ENCODE assay signal across 8 cellular contexts in the genomic region with DNA sequence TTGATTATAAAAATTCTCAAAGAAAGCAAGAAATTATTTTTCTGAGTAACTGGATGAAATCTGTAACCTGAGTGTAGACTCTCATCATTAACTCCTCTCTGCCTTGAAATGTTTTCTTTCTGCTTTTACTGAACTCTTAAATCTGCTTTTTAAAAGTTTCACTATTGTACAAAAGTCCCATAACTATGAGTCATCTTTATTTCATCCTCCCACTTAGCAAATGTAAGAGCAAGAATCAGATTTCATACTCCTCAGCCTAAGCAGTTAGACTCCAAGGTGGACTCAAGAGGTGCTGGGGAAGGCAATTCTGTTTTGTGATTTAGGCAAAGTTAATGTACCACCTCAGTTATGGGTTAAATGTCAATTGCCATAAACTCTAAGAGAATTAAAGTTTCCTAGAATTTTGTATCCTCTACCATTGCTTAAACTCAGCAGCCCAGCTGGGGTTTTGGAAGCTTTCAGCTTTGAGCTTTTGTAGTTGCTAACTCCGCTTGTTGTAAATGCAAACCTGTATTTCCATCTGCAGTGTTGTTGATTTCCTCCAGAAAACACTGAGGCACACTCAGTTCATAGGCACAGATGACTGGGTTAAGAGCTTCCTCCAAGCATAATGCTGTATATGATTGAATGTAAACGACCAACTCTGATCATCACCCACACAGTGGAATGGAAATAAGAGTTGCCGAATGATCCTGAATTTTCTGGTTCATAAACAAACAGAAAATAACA.
DNase-seq lines count a peak whose midpoint lies in the region; ATAC-seq and TF ChIP-seq lines count a peak whose summit lies in the region.

No MANE protein-coding gene starts in this region.

- no peak overlapping the region for H3K4me3 ChIP-seq in CD4-positive, alpha-beta memory T cell (ENCODE audit: low read length in 2 of 2)
- no peak overlapping the region for H3K4me3 ChIP-seq in fibroblast of the aortic adventitia (ENCODE audit: low read depth, low read length)

- intact Hi-C loops in CD4-positive, alpha-beta memory T cell (cut with micrococcal nuclease), result loop anchor here (2.0 kb wide), 1 partner anchor 15 kb away; no protein-coding TSS in a partner anchor

- peak overlapping the region in 4 of 7 donors; percentile 3 to 77 (median 27) for H3K27ac Mint-ChIP-seq in CD4-positive, alpha-beta memory T cell
- no peak overlapping the region for H3K27ac Mint-ChIP-seq in WTC11

- H3K9me3 ChIP-seq in CD4-positive, alpha-beta memory T cell (ENCODE audit: control insufficient read depth in 1 of 2, low read length in 2 of 2), result no peaks in the 10 kb centered on the region

- CTCF ChIA-PET in CD4-positive, alpha-beta memory T cell (lab: Charles Lee; ENCODE audit: partially characterized antibody), result no interaction called here
- CTCF ChIA-PET in WTC11 (lab: Charles Lee), result interaction anchor here (0.6 kb wide), 1 partner anchor 13 kb away, joined by 4 read pairs; no protein-coding TSS in a partner anchor

- H3K27me3 Mint-ChIP-seq in CD4-positive, alpha-beta memory T cell, result no peaks in the 10 kb centered on the region
- H3K27me3 Mint-ChIP-seq in WTC11 (ENCODE audit: low read depth), result no peaks in the 10 kb centered on the region

- no peaks in the 10 kb centered on the region for H3K9me3 Mint-ChIP-seq in CD4-positive, alpha-beta memory T cell
- no peaks in the 10 kb centered on the region for H3K9me3 Mint-ChIP-seq in WTC11

- H3K36me3 ChIP-seq in CD4-positive, alpha-beta memory T cell (ENCODE audit: insufficient read depth, low read length), result no peaks in the 10 kb centered on the region

- H3K27me3 ChIP-seq in CD4-positive, alpha-beta memory T cell (ENCODE audit: insufficient read depth, low read length), result no peaks in the 10 kb centered on the region

- peak; percentile 53 for ATAC-seq in GM19468 (IDR thresholded peaks at IDR 0.05; ENCODE audit: extremely low read depth, unreplicated experiment)
- ATAC-seq in HG03520 (IDR thresholded peaks at IDR 0.05; ENCODE audit: unreplicated experiment), result peak; percentile 72
- ATAC-seq in WTC11, result no peak

- H3K4me1 ChIP-seq in CD4-positive, alpha-beta memory T cell (ENCODE audit: insufficient read depth, low read length), result peaks cover 27% of the 10 kb centered on the region

- no peak overlapping the region for H3K27ac ChIP-seq in CD4-positive, alpha-beta memory T cell (ENCODE audit: low read depth, low read length)

- TF ChIP-seq CTCF in fibroblast of the aortic adventitia (IDR thresholded peaks at IDR 0.05; ENCODE audit: insufficient read depth, low read length) (no peak), WTC11 (IDR thresholded peaks at IDR 0.05) (no peak)

- H3K36me3 Mint-ChIP-seq in CD4-positive, alpha-beta memory T cell, result peaks cover 16 to 24% of the 10 kb centered on the region in 2 donors
- H3K36me3 Mint-ChIP-seq in WTC11, result no peaks in the 10 kb centered on the region

- peaks cover 41 to 85% (median 61%) of the 10 kb centered on the region in 4 donors for H3K4me1 Mint-ChIP-seq in CD4-positive, alpha-beta memory T cell
- H3K4me1 Mint-ChIP-seq in WTC11, result peaks cover 4% of the 10 kb centered on the region; the same call in 1 of the 2 replicates

- no peak overlapping the region for H3K4me3 Mint-ChIP-seq in CD4-positive, alpha-beta memory T cell
- no peak overlapping the region for H3K4me3 Mint-ChIP-seq in WTC11

- POLR2A ChIA-PET in CD4-positive, alpha-beta memory T cell (lab: Charles Lee; ENCODE audit: partially characterized antibody), result interaction anchor here (0.5 kb wide), 1 partner anchor 52 kb away, joined by 3 read pairs; no protein-coding TSS in a partner anchor
- POLR2A ChIA-PET in WTC11 (lab: Charles Lee), result no interaction called here

- no peak for DNase-seq in CD4-positive, alpha-beta memory T cell
- DNase-seq in fibroblast of the aortic adventitia (ENCODE audit: low read depth) (peak; percentile 49), NOMO-1 treated with dmso at 0.1 percent for 144 hours (lab: John Stamatoyannopoulos, UW; ENCODE audit: unreplicated experiment) (no peak), WTC11 (ENCODE audit: low spot score) (no peak), hippocampal formation (lab: John Stamatoyannopoulos, UW) (no peak)
- no peak for DNase-seq in activated CD8-positive, alpha-beta memory T cell treated with anti-CD3 and anti-CD28 coated beads for 24 hours

TF ChIP-seq in WTC11, 78 proteins besides CTCF, POLR2A, EP300 and RAD21 (continues in another document):
- no peak for TF ChIP-seq KAT7 (CRISPR knock-in tag; IDR thresholded peaks at IDR 0.05; ENCODE audit: borderline replicate concordance)
- TF ChIP-seq NFYB (CRISPR knock-in tag; conservative IDR thresholded peaks at IDR 0.05; ENCODE audit: low read depth), result no peak
- no peak for TF ChIP-seq TCF7 (CRISPR knock-in tag; IDR thresholded peaks at IDR 0.05; ENCODE audit: low read depth)
- no peak for TF ChIP-seq ZNF263 (CRISPR knock-in tag; IDR thresholded peaks at IDR 0.05; ENCODE audit: low read depth)
- no peak for TF ChIP-seq ZNF396 (CRISPR knock-in tag; IDR thresholded peaks at IDR 0.05; ENCODE audit: borderline replicate concordance)
- no peak for TF ChIP-seq ZNF416 (CRISPR knock-in tag; IDR thresholded peaks at IDR 0.05)
- TF ChIP-seq, protein P1, sequence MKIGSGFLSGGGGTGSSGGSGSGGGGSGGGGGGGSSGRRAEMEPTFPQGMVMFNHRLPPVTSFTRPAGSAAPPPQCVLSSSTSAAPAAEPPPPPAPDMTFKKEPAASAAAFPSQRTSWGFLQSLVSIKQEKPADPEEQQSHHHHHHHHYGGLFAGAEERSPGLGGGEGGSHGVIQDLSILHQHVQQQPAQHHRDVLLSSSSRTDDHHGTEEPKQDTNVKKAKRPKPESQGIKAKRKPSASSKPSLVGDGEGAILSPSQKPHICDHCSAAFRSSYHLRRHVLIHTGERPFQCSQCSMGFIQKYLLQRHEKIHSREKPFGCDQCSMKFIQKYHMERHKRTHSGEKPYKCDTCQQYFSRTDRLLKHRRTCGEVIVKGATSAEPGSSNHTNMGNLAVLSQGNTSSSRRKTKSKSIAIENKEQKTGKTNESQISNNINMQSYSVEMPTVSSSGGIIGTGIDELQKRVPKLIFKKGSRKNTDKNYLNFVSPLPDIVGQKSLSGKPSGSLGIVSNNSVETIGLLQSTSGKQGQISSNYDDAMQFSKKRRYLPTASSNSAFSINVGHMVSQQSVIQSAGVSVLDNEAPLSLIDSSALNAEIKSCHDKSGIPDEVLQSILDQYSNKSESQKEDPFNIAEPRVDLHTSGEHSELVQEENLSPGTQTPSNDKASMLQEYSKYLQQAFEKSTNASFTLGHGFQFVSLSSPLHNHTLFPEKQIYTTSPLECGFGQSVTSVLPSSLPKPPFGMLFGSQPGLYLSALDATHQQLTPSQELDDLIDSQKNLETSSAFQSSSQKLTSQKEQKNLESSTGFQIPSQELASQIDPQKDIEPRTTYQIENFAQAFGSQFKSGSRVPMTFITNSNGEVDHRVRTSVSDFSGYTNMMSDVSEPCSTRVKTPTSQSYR (CRISPR knock-in tag; IDR thresholded peaks at IDR 0.05), result no peak
- TF ChIP-seq ZNF423 (CRISPR knock-in tag; IDR thresholded peaks at IDR 0.05), result no peak
- TF ChIP-seq NFATC4 (CRISPR knock-in tag; IDR thresholded peaks at IDR 0.05), result no peak
- TF ChIP-seq, protein P2, sequence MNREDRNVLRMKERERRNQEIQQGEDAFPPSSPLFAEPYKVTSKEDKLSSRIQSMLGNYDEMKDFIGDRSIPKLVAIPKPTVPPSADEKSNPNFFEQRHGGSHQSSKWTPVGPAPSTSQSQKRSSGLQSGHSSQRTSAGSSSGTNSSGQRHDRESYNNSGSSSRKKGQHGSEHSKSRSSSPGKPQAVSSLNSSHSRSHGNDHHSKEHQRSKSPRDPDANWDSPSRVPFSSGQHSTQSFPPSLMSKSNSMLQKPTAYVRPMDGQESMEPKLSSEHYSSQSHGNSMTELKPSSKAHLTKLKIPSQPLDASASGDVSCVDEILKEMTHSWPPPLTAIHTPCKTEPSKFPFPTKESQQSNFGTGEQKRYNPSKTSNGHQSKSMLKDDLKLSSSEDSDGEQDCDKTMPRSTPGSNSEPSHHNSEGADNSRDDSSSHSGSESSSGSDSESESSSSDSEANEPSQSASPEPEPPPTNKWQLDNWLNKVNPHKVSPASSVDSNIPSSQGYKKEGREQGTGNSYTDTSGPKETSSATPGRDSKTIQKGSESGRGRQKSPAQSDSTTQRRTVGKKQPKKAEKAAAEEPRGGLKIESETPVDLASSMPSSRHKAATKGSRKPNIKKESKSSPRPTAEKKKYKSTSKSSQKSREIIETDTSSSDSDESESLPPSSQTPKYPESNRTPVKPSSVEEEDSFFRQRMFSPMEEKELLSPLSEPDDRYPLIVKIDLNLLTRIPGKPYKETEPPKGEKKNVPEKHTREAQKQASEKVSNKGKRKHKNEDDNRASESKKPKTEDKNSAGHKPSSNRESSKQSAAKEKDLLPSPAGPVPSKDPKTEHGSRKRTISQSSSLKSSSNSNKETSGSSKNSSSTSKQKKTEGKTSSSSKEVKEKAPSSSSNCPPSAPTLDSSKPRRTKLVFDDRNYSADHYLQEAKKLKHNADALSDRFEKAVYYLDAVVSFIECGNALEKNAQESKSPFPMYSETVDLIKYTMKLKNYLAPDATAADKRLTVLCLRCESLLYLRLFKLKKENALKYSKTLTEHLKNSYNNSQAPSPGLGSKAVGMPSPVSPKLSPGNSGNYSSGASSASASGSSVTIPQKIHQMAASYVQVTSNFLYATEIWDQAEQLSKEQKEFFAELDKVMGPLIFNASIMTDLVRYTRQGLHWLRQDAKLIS (CRISPR knock-in tag; IDR thresholded peaks at IDR 0.05; ENCODE audit: borderline replicate concordance), result no peak
- TF ChIP-seq, protein P3, sequence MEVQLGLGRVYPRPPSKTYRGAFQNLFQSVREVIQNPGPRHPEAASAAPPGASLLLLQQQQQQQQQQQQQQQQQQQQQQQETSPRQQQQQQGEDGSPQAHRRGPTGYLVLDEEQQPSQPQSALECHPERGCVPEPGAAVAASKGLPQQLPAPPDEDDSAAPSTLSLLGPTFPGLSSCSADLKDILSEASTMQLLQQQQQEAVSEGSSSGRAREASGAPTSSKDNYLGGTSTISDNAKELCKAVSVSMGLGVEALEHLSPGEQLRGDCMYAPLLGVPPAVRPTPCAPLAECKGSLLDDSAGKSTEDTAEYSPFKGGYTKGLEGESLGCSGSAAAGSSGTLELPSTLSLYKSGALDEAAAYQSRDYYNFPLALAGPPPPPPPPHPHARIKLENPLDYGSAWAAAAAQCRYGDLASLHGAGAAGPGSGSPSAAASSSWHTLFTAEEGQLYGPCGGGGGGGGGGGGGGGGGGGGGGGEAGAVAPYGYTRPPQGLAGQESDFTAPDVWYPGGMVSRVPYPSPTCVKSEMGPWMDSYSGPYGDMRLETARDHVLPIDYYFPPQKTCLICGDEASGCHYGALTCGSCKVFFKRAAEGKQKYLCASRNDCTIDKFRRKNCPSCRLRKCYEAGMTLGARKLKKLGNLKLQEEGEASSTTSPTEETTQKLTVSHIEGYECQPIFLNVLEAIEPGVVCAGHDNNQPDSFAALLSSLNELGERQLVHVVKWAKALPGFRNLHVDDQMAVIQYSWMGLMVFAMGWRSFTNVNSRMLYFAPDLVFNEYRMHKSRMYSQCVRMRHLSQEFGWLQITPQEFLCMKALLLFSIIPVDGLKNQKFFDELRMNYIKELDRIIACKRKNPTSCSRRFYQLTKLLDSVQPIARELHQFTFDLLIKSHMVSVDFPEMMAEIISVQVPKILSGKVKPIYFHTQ (CRISPR knock-in tag; IDR thresholded peaks at IDR 0.05), result no peak
- TF ChIP-seq NR2C2 (CRISPR knock-in tag; IDR thresholded peaks at IDR 0.05), result no peak
- TF ChIP-seq ZNF671 (CRISPR knock-in tag; IDR thresholded peaks at IDR 0.05), result no peak
